In genomic region chr21:33645730-33646129, GRCh38 we compare ENCODE assay signal across 19 cellular contexts. TPM values are rescaled to one million over a fixed set of nuclear protein-coding genes. Genes with fewer than 3 reads are reported as not detected.
DNase-seq lines count a peak whose midpoint lies in the region; ATAC-seq and TF ChIP-seq lines count a peak whose summit lies in the region.
"Had no signal": no experiment of that assay in that cellular context is flagged by ENCODE, and none has a peak within 500 bp of the region (broad histone marks: within the 10 kb centered on the region; RNA-seq: fewer than 3 reads in every experiment).

No MANE protein-coding gene starts in this region.

- H3K4me3 ChIP-seq in GM23338 (0 out of 2 replicates have a peak overlapping the region, but pooled peaks have one; percentile 52), PC-3 (ENCODE audit: low read length) (no peak overlapping the region), epithelial cell of esophagus (ENCODE audit: low read length) (no peak overlapping the region), neural progenitor cell (no peak overlapping the region)
- H3K4me3 ChIP-seq: Peyer's patch had no signal

- H3K36me3 Mint-ChIP-seq in GM23338 (ENCODE audit: low read depth) (no peaks in the 10 kb centered on the region; the same call in 2 of the 3 replicates), neural progenitor cell (peaks cover 23% of the 10 kb centered on the region), chondrocyte (ENCODE audit: low read depth) (no peaks in the 10 kb centered on the region)
- H3K36me3 Mint-ChIP-seq: CD4-positive, CD25-positive, alpha-beta regulatory T cell; T-cell had no signal

- no peak for DNase-seq in GM23338 (ENCODE audit: low spot score)
- peak; percentile 32 for DNase-seq in PC-3
- peak; percentile 19 for DNase-seq in epithelial cell of esophagus (ENCODE audit: low read depth)
- DNase-seq in neural progenitor cell (ENCODE audit: low spot score) = no peak
- no peak for DNase-seq in chondrocyte (ENCODE audit: low spot score)
- no peak for DNase-seq in SW 1271 (lab: John Stamatoyannopoulos, UW)
- no peak for DNase-seq in epidermal melanocyte (ENCODE audit: insufficient read length, low spot score)
- DNase-seq: Caco-2; CD4-positive, CD25-positive, alpha-beta regulatory T cell; H9; NCI-H1417; NCI-H187 treated with DMSO at 0.1 percent for 48 hours; NCI-H345; NCI-H524 treated with DMSO at 0.1 percent for 48 hours; Peyer's patch; SHP77; SK-N-SH; T-cell had no signal

- CTCF ChIA-PET in PC-3 (lab: Charles Lee) = no interaction called here

- H4K20me1 ChIP-seq in GM23338 (replicated peaks; ENCODE audit: insufficient read depth) (peaks cover 23% of the 10 kb centered on the region), PC-3 (ENCODE audit: low read length) (no peaks in the 10 kb centered on the region), neural progenitor cell (ENCODE audit: low read depth) (peaks cover 66% of the 10 kb centered on the region)

- POLR2A ChIA-PET in PC-3 (lab: Charles Lee; ENCODE audit: unreplicated experiment) = no interaction called here

- no peaks in the 10 kb centered on the region for H3F3A ChIP-seq in GM23338 (replicated peaks; ENCODE audit: low read depth)
- no peaks in the 10 kb centered on the region for H3F3A ChIP-seq in PC-3 (ENCODE audit: low read length, unreplicated experiment)
- H3F3A ChIP-seq in neural progenitor cell (ENCODE audit: low read depth) = peaks cover 7% of the 10 kb centered on the region

- H3K79me2 ChIP-seq in GM23338 (replicated peaks; ENCODE audit: insufficient read depth) (peaks cover 77% of the 10 kb centered on the region), PC-3 (ENCODE audit: low read length) (peaks cover 85% of the 10 kb centered on the region), neural progenitor cell (ENCODE audit: low read depth) (peaks cover 91% of the 10 kb centered on the region)

- H3K4me1 Mint-ChIP-seq in GM23338 (peaks cover 37% of the 10 kb centered on the region), neural progenitor cell (peaks cover 43% of the 10 kb centered on the region), chondrocyte (ENCODE audit: low read depth) (peaks cover 35% of the 10 kb centered on the region)

- H3K9me3 Mint-ChIP-seq in GM23338 (no peaks in the 10 kb centered on the region), neural progenitor cell (peaks cover 14% of the 10 kb centered on the region), chondrocyte (ENCODE audit: low read depth) (no peaks in the 10 kb centered on the region)
- H3K9me3 Mint-ChIP-seq: CD4-positive, CD25-positive, alpha-beta regulatory T cell; H9; T-cell had no signal

- H3K9me3 ChIP-seq in PC-3 (ENCODE audit: low read length) = no peaks in the 10 kb centered on the region
- no peaks in the 10 kb centered on the region for H3K9me3 ChIP-seq in neural progenitor cell (ENCODE audit: low read depth)
- H3K9me3 ChIP-seq: Caco-2, Peyer's patch, SK-N-SH had no signal

- intact Hi-C loops in PC-3 (cut with micrococcal nuclease) = loop anchor here (2.0 kb wide), 1 partner anchor 33 kb away; no protein-coding TSS in a partner anchor

- peak overlapping the region; percentile 90; the same call in 1 of the 2 replicates for H3K4me2 ChIP-seq in GM23338
- H3K4me2 ChIP-seq in PC-3 (ENCODE audit: low read length) = no peak overlapping the region
- no peak overlapping the region for H3K4me2 ChIP-seq in neural progenitor cell

- H3K9ac ChIP-seq in PC-3 (ENCODE audit: low read length) = no peak overlapping the region
- no peak overlapping the region for H3K9ac ChIP-seq in neural progenitor cell
- H3K9ac ChIP-seq: SK-N-SH had no signal

- H3K9me2 ChIP-seq in GM23338 (ENCODE audit: insufficient read depth) (no peaks in the 10 kb centered on the region), PC-3 (replicated peaks; ENCODE audit: low read length) (no peaks in the 10 kb centered on the region)
- H3K9me2 ChIP-seq: SK-N-SH had no signal

- BruUV-seq in PC-3 (replicated peaks; lab: Mats Ljungman, UMichigan) = no TSS peak

- H2AFZ ChIP-seq in GM23338 (no peak overlapping the region), PC-3 (ENCODE audit: low read length) (no peak overlapping the region), neural progenitor cell (replicated peaks) (no peak overlapping the region)

- ATAC-seq in GM23338 (no peak), PC-3 (no peak)
- ATAC-seq: T-cell had no signal

- H3K27ac ChIP-seq in GM23338 (ENCODE audit: low read depth) (peak overlapping the region; percentile 15; the same call in 1 of the 2 replicates), PC-3 (ENCODE audit: low read length) (no peak overlapping the region), neural progenitor cell (no peak overlapping the region)

- H3K27ac Mint-ChIP-seq in GM23338 (no peak overlapping the region), neural progenitor cell (no peak overlapping the region), chondrocyte (ENCODE audit: unreplicated experiment) (no peak overlapping the region)
- H3K27ac Mint-ChIP-seq: B cell; CD4-positive, CD25-positive, alpha-beta regulatory T cell; T-cell had no signal

- H3K27me3 ChIP-seq in GM23338 (ENCODE audit: insufficient read depth) = no peaks in the 10 kb centered on the region
- H3K27me3 ChIP-seq in PC-3 (ENCODE audit: low read length) = no peaks in the 10 kb centered on the region
- no peaks in the 10 kb centered on the region for H3K27me3 ChIP-seq in neural progenitor cell
- H3K27me3 ChIP-seq: Peyer's patch had no signal

- TF ChIP-seq CTCF in GM23338 (conservative IDR thresholded peaks at IDR 0.05; ENCODE audit: low read depth in 2 of 2) (no peak), PC-3 (conservative IDR thresholded peaks at IDR 0.05; ENCODE audit: low read depth, low read length) (no peak), epithelial cell of esophagus (IDR thresholded peaks at IDR 0.05; ENCODE audit: insufficient read depth, low read depth, low read length, missing control alignments) (no peak), neural progenitor cell (IDR thresholded peaks at IDR 0.05) (no peak), chondrocyte (IDR thresholded peaks at IDR 0.05) (no peak)

- H3K4me1 ChIP-seq in GM23338 (ENCODE audit: insufficient read depth) = peaks cover 35% of the 10 kb centered on the region
- H3K4me1 ChIP-seq in PC-3 (ENCODE audit: insufficient read depth, low read length) = peaks cover 21% of the 10 kb centered on the region
- peaks cover 20% of the 10 kb centered on the region for H3K4me1 ChIP-seq in neural progenitor cell

- H3K4me3 Mint-ChIP-seq in GM23338 (no peak overlapping the region), neural progenitor cell (peak overlapping the region; percentile 44), chondrocyte (ENCODE audit: unreplicated experiment) (no peak overlapping the region)
- H3K4me3 Mint-ChIP-seq: B cell, T-cell had no signal

- no peaks in the 10 kb centered on the region for H3K36me3 ChIP-seq in GM23338 (ENCODE audit: insufficient read depth)
- no peaks in the 10 kb centered on the region for H3K36me3 ChIP-seq in PC-3 (ENCODE audit: low read depth, low read length)
- H3K36me3 ChIP-seq in neural progenitor cell = no peaks in the 10 kb centered on the region
- H3K36me3 ChIP-seq: Peyer's patch had no signal

- peaks cover 2% of the 10 kb centered on the region for H3K27me3 Mint-ChIP-seq in GM23338 (ENCODE audit: insufficient read depth, low read depth, poor library complexity)
- no peaks in the 10 kb centered on the region for H3K27me3 Mint-ChIP-seq in neural progenitor cell (ENCODE audit: insufficient read depth, low read depth)
- no peaks in the 10 kb centered on the region for H3K27me3 Mint-ChIP-seq in chondrocyte (ENCODE audit: low read depth)

TF ChIP-seq in GM23338, 12 proteins besides CTCF, POLR2A, EP300 and RAD21:
- TF ChIP-seq STAT1 (IDR thresholded peaks at IDR 0.05; ENCODE audit: unreplicated experiment) (no peak), CREB1 (CRISPR knock-in tag; IDR thresholded peaks at IDR 0.05; ENCODE audit: low read depth) (no peak), EZH2 (IDR thresholded peaks at IDR 0.05; ENCODE audit: low read depth, unreplicated experiment) (no peak), EZH2phosphoT487 (IDR thresholded peaks at IDR 0.05; ENCODE audit: unreplicated experiment) (no peak)
- TF ChIP-seq, protein P1, sequence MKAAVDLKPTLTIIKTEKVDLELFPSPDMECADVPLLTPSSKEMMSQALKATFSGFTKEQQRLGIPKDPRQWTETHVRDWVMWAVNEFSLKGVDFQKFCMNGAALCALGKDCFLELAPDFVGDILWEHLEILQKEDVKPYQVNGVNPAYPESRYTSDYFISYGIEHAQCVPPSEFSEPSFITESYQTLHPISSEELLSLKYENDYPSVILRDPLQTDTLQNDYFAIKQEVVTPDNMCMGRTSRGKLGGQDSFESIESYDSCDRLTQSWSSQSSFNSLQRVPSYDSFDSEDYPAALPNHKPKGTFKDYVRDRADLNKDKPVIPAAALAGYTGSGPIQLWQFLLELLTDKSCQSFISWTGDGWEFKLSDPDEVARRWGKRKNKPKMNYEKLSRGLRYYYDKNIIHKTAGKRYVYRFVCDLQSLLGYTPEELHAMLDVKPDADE (IDR thresholded peaks at IDR 0.05) = no peak
TF ChIP-seq in GM23338: peak in this region for 0.

RNA-seq across cellular contexts. Expression of gene ITSN1, which starts 3.4 kb away (rescaled TPM):
- 68.2 and 77.9 TPM in 2 replicates for total RNA-seq in GM23338 (2014; rRNA removed; shearing (Covaris generic))
- 83.4 and 95.7 TPM in 2 replicates for polyA plus RNA-seq in GM23338 (2016; fragmentation: Nextera tagmentation; extraction: Ambion mirVana)
- total RNA-seq in PC-3 (2014; rRNA removed) (19.9 and 45.6 TPM in 2 replicates), neural progenitor cell (ENCODE audit: low replicate concordance) (103 and 136 TPM in 2 replicates), chondrocyte (29.8 to 39.7 TPM (median 31.3 TPM) in 3 replicates)

RNA-seq across cellular contexts. Expression of gene CRYZL1, which starts 4.2 kb away (rescaled TPM):
- 23.3 and 23.8 TPM in 2 replicates for total RNA-seq in GM23338 (2014; rRNA removed; shearing (Covaris generic))
- 30.6 and 40.5 TPM in 2 replicates for polyA plus RNA-seq in GM23338 (2016; fragmentation: Nextera tagmentation; extraction: Ambion mirVana)
- total RNA-seq in PC-3 (2014; rRNA removed) (12.4 and 16.6 TPM in 2 replicates), neural progenitor cell (ENCODE audit: low replicate concordance) (38.2 and 80.0 TPM in 2 replicates), chondrocyte (30.4 to 39.9 TPM (median 30.7 TPM) in 3 replicates)

RNA-seq across cellular contexts. Expression of gene DONSON, which starts 57.2 kb away (rescaled TPM):
- total RNA-seq in GM23338 (2014; rRNA removed; shearing (Covaris generic)) = 35.2 and 37.4 TPM in 2 replicates
- 27.2 and 32.9 TPM in 2 replicates for polyA plus RNA-seq in GM23338 (2016; fragmentation: Nextera tagmentation; extraction: Ambion mirVana)
- total RNA-seq in PC-3 (2014; rRNA removed) (29.2 and 41.9 TPM in 2 replicates), neural progenitor cell (ENCODE audit: low replicate concordance) (41.0 and 67.8 TPM in 2 replicates), chondrocyte (17.9 to 23.9 TPM (median 18.7 TPM) in 3 replicates)

Comparison
In these comparisons a context has a peak if more than half of its experiments do, and no peak if none do; other contexts are left out.
1. DNase-seq: peak in PC-3 (single experiment) and epithelial cell of esophagus (single experiment); none in GM23338 (single experiment), neural progenitor cell (single experiment), chondrocyte (single experiment), SW 1271 (0 of 2) and epidermal melanocyte (single experiment).